Comparison of ENCODE assay signal across 8 cellular contexts in genomic region chr10:60733189-60733815, GRCh38. TPM values are rescaled to one million over a fixed set of nuclear protein-coding genes. Genes with fewer than 3 reads are reported as not detected.
DNase-seq lines count a peak whose midpoint lies in the region; ATAC-seq and TF ChIP-seq lines count a peak whose summit lies in the region.

No MANE protein-coding gene starts in this region.

- H3K27ac Mint-ChIP-seq in CD4-positive, alpha-beta memory T cell = peak overlapping the region in 6 of 7 donors; percentile 72 to 99 (median 88)

- TF ChIP-seq CTCF in dorsolateral prefrontal cortex (IDR thresholded peaks at IDR 0.05 in 54 of 56, conservative IDR thresholded peaks at IDR 0.05 in 2 of 56; ENCODE audit: low read depth in 1 of 56, partially characterized antibody in 56 of 56) = peak in 3 of 56 donors; percentile 12 to 21 (median 20)

- H3K9me3 ChIP-seq in CD4-positive, alpha-beta memory T cell (ENCODE audit: control insufficient read depth in 1 of 2, low read length in 2 of 2) = no peaks in the 10 kb centered on the region
- no peaks in the 10 kb centered on the region for H3K9me3 ChIP-seq in mesodermal cell (ENCODE audit: control insufficient read depth, low read length)
- no peaks in the 10 kb centered on the region for H3K9me3 ChIP-seq in subcutaneous abdominal adipose tissue (ENCODE audit: control insufficient read depth in 5 of 5, low read length in 5 of 5)

- peak overlapping the region; percentile 65 to 100 (median 84) for H3K4me3 Mint-ChIP-seq in CD4-positive, alpha-beta memory T cell

- peaks cover 0 to 5% of the 10 kb centered on the region in 2 donors for H3K36me3 Mint-ChIP-seq in CD4-positive, alpha-beta memory T cell

- POLR2A ChIA-PET in CD4-positive, alpha-beta memory T cell (lab: Charles Lee; ENCODE audit: partially characterized antibody) = interaction anchor here (0.6 to 2.9 kb wide), 9 partner anchors 10 to 82 kb away, joined by 3 to 15 read pairs (median 3); partner anchors contain the start of gene CDK1

- intact Hi-C loops in CD4-positive, alpha-beta memory T cell (cut with micrococcal nuclease) = loop anchor here (2.0 to 5.0 kb wide), 4 partner anchors 19 to 826 kb away; partner anchors contain the start of gene CCDC6
- intact Hi-C loops in dorsolateral prefrontal cortex (cut with DNase I) = no loop called here

- no peaks in the 10 kb centered on the region for H3K9me3 Mint-ChIP-seq in CD4-positive, alpha-beta memory T cell

- peak overlapping the region in 1 of 2 donors; percentile 70 for H3K4me3 ChIP-seq in CD4-positive, alpha-beta memory T cell (ENCODE audit: low read length in 2 of 2)
- H3K4me3 ChIP-seq in dorsolateral prefrontal cortex (peak overlapping the region; percentile 37 to 73 (median 57)), mesodermal cell (ENCODE audit: extremely low read depth, insufficient read depth, low read length, poor library complexity, severe bottlenecking) (peak overlapping the region; percentile 61), subcutaneous abdominal adipose tissue (ENCODE audit: low read depth in 1 of 5, low read length in 5 of 5) (peak overlapping the region in 4 of 5 donors; percentile 56 to 65 (median 60))

- H3K27ac ChIP-seq in CD4-positive, alpha-beta memory T cell (ENCODE audit: low read depth, low read length) = peak overlapping the region; percentile 72
- H3K27ac ChIP-seq in dorsolateral prefrontal cortex (no peak overlapping the region), mesodermal cell (ENCODE audit: low read depth, low read length, severe bottlenecking) (no peak overlapping the region), subcutaneous abdominal adipose tissue (ENCODE audit: low read depth, low read length) (no peak overlapping the region)

- H3K27me3 ChIP-seq in CD4-positive, alpha-beta memory T cell (ENCODE audit: insufficient read depth, low read length) = no peaks in the 10 kb centered on the region
- peaks cover 0 to 52% (median 30%) of the 10 kb centered on the region in 45 donors for H3K27me3 ChIP-seq in dorsolateral prefrontal cortex
- H3K27me3 ChIP-seq in subcutaneous abdominal adipose tissue (ENCODE audit: control insufficient read depth in 5 of 5, insufficient read depth in 4 of 5, low read length in 5 of 5) = peaks cover 10 to 34% (median 18%) of the 10 kb centered on the region in 5 donors

- ATAC-seq in GM19397 (IDR thresholded peaks at IDR 0.05; ENCODE audit: unreplicated experiment) (peak; percentile 56), HG03571 (IDR thresholded peaks at IDR 0.05; ENCODE audit: unreplicated experiment) (peak; percentile 58)
- peak; percentile 67 to 77 for ATAC-seq in activated CD4-positive, CD25-positive, alpha-beta regulatory T cell treated with anti-CD3 and anti-CD28 coated beads, Interleukin-2, amount 50 U/mL, for 24 hours

- peak overlapping the region in 2 of 5 donors; percentile 27 to 35 for H3K9ac ChIP-seq in subcutaneous abdominal adipose tissue (ENCODE audit: low read length in 5 of 5)

- H3K27me3 Mint-ChIP-seq in CD4-positive, alpha-beta memory T cell = no peaks in the 10 kb centered on the region

- peaks cover 47% of the 10 kb centered on the region for H3K4me1 ChIP-seq in CD4-positive, alpha-beta memory T cell (ENCODE audit: insufficient read depth, low read length)
- no peaks in the 10 kb centered on the region for H3K4me1 ChIP-seq in mesodermal cell (ENCODE audit: control insufficient read depth, insufficient read depth, low read length, poor library complexity, severe bottlenecking)
- H3K4me1 ChIP-seq in subcutaneous abdominal adipose tissue (ENCODE audit: control insufficient read depth in 5 of 5, insufficient read depth in 5 of 5, low read length in 5 of 5) = peaks cover 0 to 16% (median 11%) of the 10 kb centered on the region in 5 donors

- CTCF ChIA-PET in CD4-positive, alpha-beta memory T cell (lab: Charles Lee; ENCODE audit: partially characterized antibody) = interaction anchor here (0.8 to 2.3 kb wide), 10 partner anchors 12 to 87 kb away, joined by 3 to 9 read pairs (median 6); no protein-coding TSS in a partner anchor

- peak; percentile 50 to 67 (median 55) for DNase-seq in CD4-positive, alpha-beta memory T cell
- DNase-seq in dorsolateral prefrontal cortex (no peak), hippocampal formation (lab: John Stamatoyannopoulos, UW) (no peak)

- WGBS in mesodermal cell (ENCODE audit: insufficient coverage in 2 of 2), 2 experiments = 1% methylated on average over 25 of the region's 51 CpGs; no CpG with 5 or more reads in 1 of the 2 experiments

- H3K36me3 ChIP-seq in CD4-positive, alpha-beta memory T cell (ENCODE audit: insufficient read depth, low read length) = no peaks in the 10 kb centered on the region
- H3K36me3 ChIP-seq in mesodermal cell (ENCODE audit: control insufficient read depth, insufficient read depth, low read length) (no peaks in the 10 kb centered on the region), subcutaneous abdominal adipose tissue (ENCODE audit: control insufficient read depth in 5 of 5, insufficient read depth in 5 of 5, low read length in 5 of 5) (no peaks in the 10 kb centered on the region)

- peaks cover 24 to 41% (median 35%) of the 10 kb centered on the region in 4 donors for H3K4me1 Mint-ChIP-seq in CD4-positive, alpha-beta memory T cell

RNA-seq across cellular contexts. Expression of gene CDK1, which starts 45.0 kb away (rescaled TPM):
- 1 to 10 TPM; 1.3 to 1.6 TPM for total RNA-seq in CD4-positive, alpha-beta memory T cell
- polyA plus RNA-seq in CD4-positive, alpha-beta memory T cell = under 1 TPM; 0.34 to 0.80 TPM
- total RNA-seq in dorsolateral prefrontal cortex = 1 to 10 TPM in 38 of 120 experiments, under 1 TPM in 75, not detected in 7; 0.25 to 4.0 (median 0.81) TPM
- polyA plus RNA-seq in mesodermal cell (2013, experiment 1 of 2) = 165 TPM
- polyA plus RNA-seq in mesodermal cell (2013, experiment 2 of 2) = 176 TPM

Comparison
In these comparisons a context has a peak if more than half of its experiments do, and no peak if none do; other contexts are left out.
1. DNase-seq: peak in CD4-positive, alpha-beta memory T cell (5 of 5); none in dorsolateral prefrontal cortex (0 of 10) and hippocampal formation (0 of 2).
2. Peak in every context shown above with its lines, with median percentiles within 50 percentile points of each other: ATAC-seq.